23 cellular contexts compared by ENCODE assay signal in the genomic region with DNA sequence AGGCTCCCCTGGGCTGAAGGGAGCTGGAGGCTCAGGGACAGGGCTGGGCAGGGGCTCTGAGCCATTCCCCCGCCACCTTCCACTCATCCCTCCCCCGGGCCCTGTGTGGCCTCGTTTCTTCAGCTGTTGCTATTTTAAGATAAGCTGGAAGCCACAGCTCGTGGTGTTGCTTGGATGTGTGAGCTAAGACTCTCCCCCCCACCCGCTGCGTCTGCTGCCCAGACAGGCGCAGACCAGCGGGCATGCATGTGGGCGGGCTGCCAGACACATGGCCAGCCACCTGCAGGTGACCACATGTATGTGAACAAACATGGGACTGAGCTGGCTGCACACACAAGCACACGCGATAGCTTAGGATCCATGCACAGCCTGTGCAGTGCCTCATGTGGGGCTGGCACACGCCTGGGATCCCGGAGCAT. TPM values are rescaled to one million over a fixed set of nuclear protein-coding genes. Genes with fewer than 3 reads are reported as not detected.
DNase-seq lines count a peak whose midpoint lies in the region; ATAC-seq and TF ChIP-seq lines count a peak whose summit lies in the region.
"Had no signal": no experiment of that assay in that cellular context is flagged by ENCODE, and none has a peak within 500 bp of the region (broad histone marks: within the 10 kb centered on the region; RNA-seq: fewer than 3 reads in every experiment).

No MANE protein-coding gene starts in this region.

- peaks cover 22 to 34% (median 32%) of the 10 kb centered on the region in 3 donors for H3K27me3 ChIP-seq in gastrocnemius medialis

- H3K4me1 ChIP-seq in gastrocnemius medialis, result peaks cover 27% of the 10 kb centered on the region in 2 donors
- H3K4me1 ChIP-seq: colonic mucosa had no signal

- TF ChIP-seq POLR2A in gastrocnemius medialis (IDR thresholded peaks at IDR 0.05), result peak in 1 of 2 donors; percentile 37

- in situ Hi-C loops in gastrocnemius medialis (cut with MboI; ENCODE audit: low sequenced_read_pairs in 4 of 4), result no loop called here

- TF ChIP-seq CTCF in gastrocnemius medialis (IDR thresholded peaks at IDR 0.05 in 4 of 5, conservative IDR thresholded peaks at IDR 0.05 in 1 of 5), result no peak

- ATAC-seq in gastrocnemius medialis, result peak; percentile 62 to 91
- ATAC-seq in HG02981 (IDR thresholded peaks at IDR 0.05; ENCODE audit: unreplicated experiment), result no peak

- H3K4me3 ChIP-seq in gastrocnemius medialis, result no peak overlapping the region
- H3K4me3 ChIP-seq: colonic mucosa, spleen had no signal

- DNase-seq in DMS 273 (lab: John Stamatoyannopoulos, UW; ENCODE audit: unreplicated experiment), result peak; percentile 43
- no peak for DNase-seq in DMS 273 treated with DMSO at 0.1 percent for 48 hours (lab: John Stamatoyannopoulos, UW)
- DNase-seq in RPMI8226, result peak; percentile 32
- DNase-seq in head of caudate nucleus, result peak in 33 of 42 donors; percentile 21 to 77 (median 53)
- peak; percentile 36 to 45 for DNase-seq in gastrocnemius medialis
- no peak for DNase-seq in activated naive CD4-positive, alpha-beta T cell treated with Interleukin-2 at 50 U/mL for 16 hours
- no peak for DNase-seq in medulla oblongata (ENCODE audit: extremely low spot score)
- DNase-seq: activated CD4-positive, CD25-positive, alpha-beta regulatory T cell treated with anti-CD3 and anti-CD28 coated beads, Interleukin-2, amount 50 U/mL, for 72 hours; amniotic stem cell; colonic mucosa; DMS79; HCEC 1CT; NCI-H1436; SHP77; spleen had no signal

- H3K27ac ChIP-seq in gastrocnemius medialis, result peak overlapping the region in 2 of 4 donors; percentile 25 to 47
- H3K27ac ChIP-seq: 22Rv1, colonic mucosa, KMS-11, parathyroid adenoma, spleen had no signal

- intact Hi-C loops in head of caudate nucleus (cut with DNase I), result no loop called here
- intact Hi-C loops in gastrocnemius medialis (cut with DNase I; ENCODE audit: low total_unique reads), result no loop called here

- no peaks in the 10 kb centered on the region for H3K9me3 ChIP-seq in gastrocnemius medialis
- H3K9me3 ChIP-seq: colonic mucosa, spleen had no signal

- H3K36me3 ChIP-seq in gastrocnemius medialis, result no peaks in the 10 kb centered on the region
- H3K36me3 ChIP-seq: colonic mucosa, spleen had no signal

RNA-seq across cellular contexts. Expression of gene SNCB, which starts 8.7 kb away (rescaled TPM):
- total RNA-seq in gastrocnemius medialis, result under 1 TPM in 1 of 4 donors, not detected in 3; 0.20 TPM
- total RNA-seq: activated T-helper 2 cell treated with anti-CD3 and anti-CD28 coated beads, Interferon-gamma antibody, Interleukin-2, Interleukin-4, amounts not matched to agents 10 μg/mL and 5 μg/mL and 100 μg/mL, durations not matched to agents 14 hours and 24 hours and 36 hours; colonic mucosa; fibroblast of villous mesenchyme; liver; spleen; T-helper 2 cell treated with Interferon-gamma antibody and Interleukin-4, amounts not matched to agents 100 ng/mL and 5 ng/mL, for 36 hours had no signal

RNA-seq across cellular contexts. Expression of gene EIF4E1B, which starts 8.8 kb away (rescaled TPM):
- total RNA-seq in gastrocnemius medialis, result not detected
- total RNA-seq: activated T-helper 2 cell treated with anti-CD3 and anti-CD28 coated beads, Interferon-gamma antibody, Interleukin-2, Interleukin-4, amounts not matched to agents 10 μg/mL and 5 μg/mL and 100 μg/mL, durations not matched to agents 14 hours and 24 hours and 36 hours; colonic mucosa; fibroblast of villous mesenchyme; liver; spleen; T-helper 2 cell treated with Interferon-gamma antibody and Interleukin-4, amounts not matched to agents 100 ng/mL and 5 ng/mL, for 36 hours had no signal

RNA-seq across cellular contexts. Expression of gene GPRIN1, which starts 11.7 kb away (rescaled TPM):
- total RNA-seq in gastrocnemius medialis, result under 1 TPM; 0.35 to 0.78 (median 0.47) TPM

RNA-seq across cellular contexts. Expression of gene TSPAN17, which starts 25.6 kb away (rescaled TPM):
- total RNA-seq in gastrocnemius medialis, result 10 to 100 TPM; 13.3 to 35.7 (median 27.2) TPM

Comparison
In these comparisons a context has a peak if more than half of its experiments do, and no peak if none do; other contexts are left out.
1. DNase-seq: peak in DMS 273 (single experiment), RPMI8226 (single experiment), head of caudate nucleus (33 of 42) and gastrocnemius medialis (2 of 2); none in DMS 273 treated with DMSO at 0.1 percent for 48 hours (single experiment), activated naive CD4-positive, alpha-beta T cell treated with Interleukin-2 at 50 U/mL for 16 hours (single experiment) and medulla oblongata (single experiment).